In the genomic region with DNA sequence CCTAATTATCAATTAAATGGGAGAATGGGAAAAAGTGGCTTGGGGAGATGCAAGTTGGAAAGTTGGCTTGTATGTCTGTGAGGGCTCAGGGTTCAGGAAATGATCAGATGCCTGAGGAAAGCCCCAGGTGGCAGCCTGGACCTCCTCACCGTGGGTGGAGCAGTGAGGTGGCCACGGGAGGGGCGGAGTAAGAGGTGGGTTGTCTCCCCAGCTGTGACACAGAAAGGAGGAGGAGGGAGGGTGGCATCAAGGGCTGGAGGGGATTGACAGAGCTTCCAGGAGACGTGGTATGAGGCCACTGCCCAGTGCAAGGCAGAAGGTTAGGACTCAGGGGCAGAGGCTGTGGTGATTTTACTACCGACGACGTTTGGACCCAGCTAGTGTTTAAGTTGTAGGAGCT, we compare ENCODE assay signal across 2 cellular contexts.
TF ChIP-seq lines count a peak whose summit lies in the region.

No MANE protein-coding gene starts in this region.

TF ChIP-seq in A549, 52 proteins besides CTCF, POLR2A, EP300 and RAD21 (continued from another document):
- TF ChIP-seq, protein P1, sequence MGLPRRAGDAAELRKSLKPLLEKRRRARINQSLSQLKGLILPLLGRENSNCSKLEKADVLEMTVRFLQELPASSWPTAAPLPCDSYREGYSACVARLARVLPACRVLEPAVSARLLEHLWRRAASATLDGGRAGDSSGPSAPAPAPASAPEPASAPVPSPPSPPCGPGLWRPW (IDR thresholded peaks at IDR 0.05) = no peak
- no peak for TF ChIP-seq POLR2AphosphoS2 (conservative IDR thresholded peaks at IDR 0.05; ENCODE audit: low read length)
- TF ChIP-seq NFE2L2 (conservative IDR thresholded peaks at IDR 0.05; ENCODE audit: low read length) = no peak
- TF ChIP-seq, protein P2, sequence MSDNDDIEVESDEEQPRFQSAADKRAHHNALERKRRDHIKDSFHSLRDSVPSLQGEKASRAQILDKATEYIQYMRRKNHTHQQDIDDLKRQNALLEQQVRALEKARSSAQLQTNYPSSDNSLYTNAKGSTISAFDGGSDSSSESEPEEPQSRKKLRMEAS (IDR thresholded peaks at IDR 0.05) = no peak

TF ChIP-seq in H1, 55 proteins besides CTCF, POLR2A, EP300 and RAD21 (continued from another document):
- TF ChIP-seq, protein P3, sequence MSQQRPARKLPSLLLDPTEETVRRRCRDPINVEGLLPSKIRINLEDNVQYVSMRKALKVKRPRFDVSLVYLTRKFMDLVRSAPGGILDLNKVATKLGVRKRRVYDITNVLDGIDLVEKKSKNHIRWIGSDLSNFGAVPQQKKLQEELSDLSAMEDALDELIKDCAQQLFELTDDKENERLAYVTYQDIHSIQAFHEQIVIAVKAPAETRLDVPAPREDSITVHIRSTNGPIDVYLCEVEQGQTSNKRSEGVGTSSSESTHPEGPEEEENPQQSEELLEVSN (IDR thresholded peaks at IDR 0.05) = no peak
- no peak for TF ChIP-seq CBX8 (IDR thresholded peaks at IDR 0.05; ENCODE audit: borderline replicate concordance, low read depth, low read length)
- no peak for TF ChIP-seq CREB1 (IDR thresholded peaks at IDR 0.05)
- TF ChIP-seq GTF2F1 (IDR thresholded peaks at IDR 0.05; ENCODE audit: borderline replicate concordance, low read depth, low read length) = no peak
- TF ChIP-seq FOSL1 (IDR thresholded peaks at IDR 0.05; ENCODE audit: insufficient read depth, low read depth, low read length) = no peak
- no peak for TF ChIP-seq TEAD4 (IDR thresholded peaks at IDR 0.05; ENCODE audit: low read depth, low read length)
- TF ChIP-seq TAF1 (IDR thresholded peaks at IDR 0.05; ENCODE audit: low read depth, low read length) = no peak
- TF ChIP-seq EGR1 (IDR thresholded peaks at IDR 0.05; ENCODE audit: borderline replicate concordance, low read depth, low read length) = no peak
- TF ChIP-seq POLR2AphosphoS5 (IDR thresholded peaks at IDR 0.05; ENCODE audit: low read depth, low read length) = no peak
